ENCODE assay signal across 8 cellular contexts in genomic region chr11:60951909-60952741, GRCh38. TPM values are rescaled to one million over a fixed set of nuclear protein-coding genes. Genes with fewer than 3 reads are reported as not detected.
DNase-seq lines count a peak whose midpoint lies in the region; ATAC-seq, FAIRE-seq and TF ChIP-seq lines count a peak whose summit lies in the region.

Gene SLC15A3, minus strand, starts transcription at chr11:60952176. Its CDS starts 625 bp downstream, at chr11:60951551.

- no peaks in the 10 kb centered on the region for H3K36me3 Mint-ChIP-seq in activated T-cell treated with anti-CD3 and anti-CD28 coated beads, Interleukin-2, amount 50 U/mL, for 72 hours (ENCODE audit: insufficient read depth in 2 of 2)
- H3K36me3 Mint-ChIP-seq in osteocyte (ENCODE audit: unreplicated experiment) = no peaks in the 10 kb centered on the region

- peak within 1 kb of the TSS; percentile 56 for H3K4me3 ChIP-seq in HUES64 (ENCODE audit: low read length)

- H3K27ac Mint-ChIP-seq in activated T-cell treated with anti-CD3 and anti-CD28 coated beads, Interleukin-2, amount 50 U/mL, for 72 hours = peak within 1 kb of the TSS; percentile 8
- H3K27ac Mint-ChIP-seq in osteocyte (ENCODE audit: unreplicated experiment) = peak within 1 kb of the TSS; percentile 88

- no peak within 1 kb of the TSS for H3K27ac ChIP-seq in HUES64 (ENCODE audit: low read depth, low read length)

- no peaks in the 10 kb centered on the region for H3K9me3 Mint-ChIP-seq in activated T-cell treated with anti-CD3 and anti-CD28 coated beads, Interleukin-2, amount 50 U/mL, for 72 hours
- no peaks in the 10 kb centered on the region for H3K9me3 Mint-ChIP-seq in osteocyte (ENCODE audit: unreplicated experiment)

- no peak for TF ChIP-seq CTCF in osteocyte (IDR thresholded peaks at IDR 0.05)

- H3K36me3 ChIP-seq in ES-I3 (ENCODE audit: insufficient read depth, low read length) = no peaks in the 10 kb centered on the region
- no peaks in the 10 kb centered on the region for H3K36me3 ChIP-seq in HUES64 (ENCODE audit: insufficient read depth, low read length)

- H3K4me3 Mint-ChIP-seq in activated T-cell treated with anti-CD3 and anti-CD28 coated beads, Interleukin-2, amount 50 U/mL, for 72 hours = peak within 1 kb of the TSS; percentile 72 to 86
- peak within 1 kb of the TSS; percentile 72 for H3K4me3 Mint-ChIP-seq in osteocyte (ENCODE audit: unreplicated experiment)

- peaks cover 18% of the 10 kb centered on the region for H3K27me3 Mint-ChIP-seq in activated T-cell treated with anti-CD3 and anti-CD28 coated beads, Interleukin-2, amount 50 U/mL, for 72 hours (ENCODE audit: low read depth)
- H3K27me3 Mint-ChIP-seq in osteocyte (ENCODE audit: unreplicated experiment) = no peaks in the 10 kb centered on the region

- peak within 1 kb of the TSS; percentile 74 for H3K9ac ChIP-seq in ES-I3 (ENCODE audit: low read depth, low read length)
- peak within 1 kb of the TSS; percentile 71 for H3K9ac ChIP-seq in HUES64 (ENCODE audit: low read depth, low read length)

- peaks cover 11% of the 10 kb centered on the region; the same call in 1 of the 2 replicates for H3K4me1 ChIP-seq in ES-I3 (ENCODE audit: insufficient read depth, low read length)
- peaks cover 12% of the 10 kb centered on the region; the same call in 1 of the 2 replicates for H3K4me1 ChIP-seq in HUES64 (ENCODE audit: insufficient read depth, low read length)

- POLR2A ChIA-PET in HEK293T (lab: Yijun Ruan, JAX) = interaction anchor here (0.5 kb wide), 1 partner anchor 37 kb away, joined by 6 read pairs; no protein-coding TSS in a partner anchor

- peaks cover 35% of the 10 kb centered on the region for H3K27me3 ChIP-seq in HUES64 (ENCODE audit: insufficient read depth, low read length)

- intact Hi-C loops in head of caudate nucleus (cut with DNase I) = no loop called here

- CTCF ChIA-PET in HEK293T (lab: Yijun Ruan, JAX) = no interaction called here

- peak; percentile 28 to 37 for DNase-seq in activated T-cell treated with anti-CD3 and anti-CD28 coated beads, Interleukin-2, amount 50 U/mL, for 72 hours
- DNase-seq in head of caudate nucleus (peak in 35 of 42 donors; percentile 28 to 77 (median 56)), osteocyte (ENCODE audit: extremely low spot score, unreplicated experiment) (no peak), HEK293T (ENCODE audit: extremely low spot score) (no peak), frontal cortex (ENCODE audit: low spot score in 2 of 2) (no peak)

- H3K4me1 Mint-ChIP-seq in activated T-cell treated with anti-CD3 and anti-CD28 coated beads, Interleukin-2, amount 50 U/mL, for 72 hours (ENCODE audit: low read depth) = peaks cover 23% of the 10 kb centered on the region
- peaks cover 17% of the 10 kb centered on the region for H3K4me1 Mint-ChIP-seq in osteocyte (ENCODE audit: unreplicated experiment)

- FAIRE-seq in frontal cortex (lab: Jason Lieb, UNC) = no peak

- peak; percentile 79 for ATAC-seq in GM21423 (IDR thresholded peaks at IDR 0.05; ENCODE audit: unreplicated experiment)
- ATAC-seq in activated T-cell treated with anti-CD3 and anti-CD28 coated beads, Interleukin-2, amount 50 U/mL, for 72 hours (replicated peaks in 1 of 2) = peak; percentile 64

- 20% methylated on average over 22 of the region's 22 CpGs for WGBS in HUES64

- no peaks in the 10 kb centered on the region for H3K9me3 ChIP-seq in ES-I3 (ENCODE audit: control insufficient read depth, insufficient read depth, low read length)
- no peaks in the 10 kb centered on the region for H3K9me3 ChIP-seq in HUES64 (ENCODE audit: insufficient read depth, low read depth, low read length)

TF ChIP-seq in HEK293T, 16 proteins besides CTCF, POLR2A, EP300 and RAD21:
- TF ChIP-seq ZNF384 (IDR thresholded peaks at IDR 0.05) (no peak), FOXA1 (IDR thresholded peaks at IDR 0.05) (no peak), PKNOX1 (IDR thresholded peaks at IDR 0.05) (no peak), FOXM1 (IDR thresholded peaks at IDR 0.05; ENCODE audit: borderline replicate concordance) (no peak), SP1 (IDR thresholded peaks at IDR 0.05) (no peak)

RNA-seq across cellular contexts. Expression of gene SLC15A3, which starts in this region (rescaled TPM):
- polyA plus RNA-seq in HUES64 (2013, experiment 1 of 2) = 15.9 TPM
- polyA plus RNA-seq in HUES64 (2013, experiment 2 of 2) = 19.1 TPM
- total RNA-seq in activated T-cell treated with anti-CD3 and anti-CD28 coated beads, Interleukin-2, amount 50 U/mL, for 72 hours = 1 to 10 TPM; 3.5 to 4.1 TPM
- 11.6 and 14.6 TPM in 2 replicates for total RNA-seq in osteocyte
- 3.3 TPM for total RNA-seq in frontal cortex

Comparison
In these comparisons a context has a peak if more than half of its experiments do, and no peak if none do; other contexts are left out.
1. DNase-seq: peak in activated T-cell treated with anti-CD3 and anti-CD28 coated beads, Interleukin-2, amount 50 U/mL, for 72 hours (2 of 2) and head of caudate nucleus (35 of 42); none in osteocyte (single experiment), HEK293T (single experiment) and frontal cortex (0 of 2).